Comparison of ENCODE assay signal across 8 cellular contexts in genomic region chr20:33947709-33948295, GRCh38. TPM values are rescaled to one million over a fixed set of nuclear protein-coding genes. Genes with fewer than 3 reads are reported as not detected.
A peak's percentile ranks its signal among the peaks of the same experiment; 100 is the strongest.
DNase-seq lines count a peak whose midpoint lies in the region; ATAC-seq and TF ChIP-seq lines count a peak whose summit lies in the region.

No MANE protein-coding gene starts in this region.

- no peaks in the 10 kb centered on the region for H3K4me1 Mint-ChIP-seq in activated CD4-positive, alpha-beta T cell treated with anti-CD3 and anti-CD28 coated beads for 36 hours

- H3K9me3 Mint-ChIP-seq in activated CD4-positive, alpha-beta T cell treated with anti-CD3 and anti-CD28 coated beads for 36 hours (ENCODE audit: low read depth), result peaks cover 13% of the 10 kb centered on the region

- peak; percentile 39 for DNase-seq in activated CD4-positive, CD25-positive, alpha-beta regulatory T cell treated with anti-CD3 and anti-CD28 coated beads, Interleukin-2, amount 50 U/mL, for 72 hours
- DNase-seq in NCI-H2029 (lab: John Stamatoyannopoulos, UW), result peak; percentile 23
- peak; percentile 76 for DNase-seq in activated CD4-positive, alpha-beta T cell treated with anti-CD3 and anti-CD28 coated beads for 36 hours
- no peak for DNase-seq in epithelial cell of proximal tubule (ENCODE audit: low read depth)
- DNase-seq in renal cortical epithelial cell (ENCODE audit: low read depth), result peak; percentile 25
- DNase-seq in DMS114 treated with DMSO at 0.1 percent for 48 hours (lab: John Stamatoyannopoulos, UW; ENCODE audit: unreplicated experiment), result no peak

- H3K36me3 Mint-ChIP-seq in activated CD4-positive, alpha-beta T cell treated with anti-CD3 and anti-CD28 coated beads for 36 hours (ENCODE audit: low read depth), result peaks cover 5% of the 10 kb centered on the region

- peaks cover 4% of the 10 kb centered on the region for H3K27me3 Mint-ChIP-seq in activated CD4-positive, alpha-beta T cell treated with anti-CD3 and anti-CD28 coated beads for 36 hours

- ATAC-seq in activated CD4-positive, CD25-positive, alpha-beta regulatory T cell treated with anti-CD3 and anti-CD28 coated beads, Interleukin-2, amount 50 U/mL, for 24 hours, result no peak
- peak; percentile 84 for ATAC-seq in activated CD4-positive, alpha-beta T cell treated with anti-CD3 and anti-CD28 coated beads for 36 hours
- ATAC-seq in GM21786 (IDR thresholded peaks at IDR 0.05; ENCODE audit: unreplicated experiment), result no peak

- no peak overlapping the region for H3K27ac Mint-ChIP-seq in activated CD4-positive, alpha-beta T cell treated with anti-CD3 and anti-CD28 coated beads for 36 hours

- TF ChIP-seq CTCF in epithelial cell of proximal tubule (conservative IDR thresholded peaks at IDR 0.05; ENCODE audit: low read depth, low read length), result peak; percentile 67

- POLR2A ChIA-PET in activated CD4-positive, alpha-beta T cell treated with anti-CD3 and anti-CD28 coated beads for 36 hours (lab: Charles Lee), result no interaction called here

- H3K4me3 Mint-ChIP-seq in activated CD4-positive, alpha-beta T cell treated with anti-CD3 and anti-CD28 coated beads for 36 hours, result no peak overlapping the region

- no peak overlapping the region for H3K4me3 ChIP-seq in epithelial cell of proximal tubule (ENCODE audit: low read depth, low read length)

- CTCF ChIA-PET in activated CD4-positive, alpha-beta T cell treated with anti-CD3 and anti-CD28 coated beads for 36 hours (lab: Charles Lee), result no interaction called here

- intact Hi-C loops in activated CD4-positive, alpha-beta T cell treated with anti-CD3 and anti-CD28 coated beads for 36 hours (cut with DNase I, micrococcal nuclease), result loop anchor here (1.0 to 5.0 kb wide), 4 partner anchors 74 to 181 kb away; no protein-coding TSS in a partner anchor

RNA-seq across cellular contexts. Expression of gene RALY, which starts 45.9 kb away (rescaled TPM):
- 100 to 1,000 TPM; 139 to 152 TPM for total RNA-seq in activated CD4-positive, alpha-beta T cell treated with anti-CD3 and anti-CD28 coated beads for 36 hours
- 111 and 145 TPM in 2 replicates for total RNA-seq in epithelial cell of proximal tubule
- total RNA-seq in renal cortical epithelial cell, result 61.6 and 68.9 TPM in 2 replicates

Comparison
In these comparisons a context has a peak if more than half of its experiments do, and no peak if none do; other contexts are left out.
1. DNase-seq: peak in activated CD4-positive, CD25-positive, alpha-beta regulatory T cell treated with anti-CD3 and anti-CD28 coated beads, Interleukin-2, amount 50 U/mL, for 72 hours (single experiment), NCI-H2029 (single experiment), activated CD4-positive, alpha-beta T cell treated with anti-CD3 and anti-CD28 coated beads for 36 hours (single experiment) and renal cortical epithelial cell (single experiment); none in epithelial cell of proximal tubule (single experiment) and DMS114 treated with DMSO at 0.1 percent for 48 hours (single experiment).